12 cellular contexts compared by ENCODE assay signal in the genomic region with DNA sequence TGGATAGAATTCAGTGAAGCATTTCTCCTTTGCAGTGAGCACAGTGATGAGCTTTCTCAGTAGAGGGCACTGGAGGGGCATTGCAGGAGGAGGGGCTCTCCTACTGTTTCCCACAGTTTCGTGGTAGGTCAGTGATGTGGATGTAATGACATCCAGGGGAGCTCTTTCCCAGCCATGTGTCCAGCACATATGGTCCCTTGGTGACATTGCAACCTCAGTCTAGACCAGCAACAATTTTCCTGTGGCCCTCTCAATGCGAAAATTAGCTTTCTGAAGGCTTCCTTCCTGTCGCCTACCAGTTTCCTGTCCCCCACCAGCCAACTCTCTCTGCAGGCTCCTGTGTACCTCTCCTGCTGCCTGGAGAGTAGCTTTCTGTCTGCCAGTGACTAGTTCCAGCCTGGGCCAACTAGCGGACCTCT. TPM values are rescaled to one million over a fixed set of nuclear protein-coding genes. Genes with fewer than 3 reads are reported as not detected.
A peak's percentile ranks its signal among the peaks of the same experiment; 100 is the strongest.
DNase-seq lines count a peak whose midpoint lies in the region; ATAC-seq and TF ChIP-seq lines count a peak whose summit lies in the region.
"Had no signal": no experiment of that assay in that cellular context is flagged by ENCODE, and none has a peak within 500 bp of the region (broad histone marks: within the 10 kb centered on the region; RNA-seq: fewer than 3 reads in every experiment).

No MANE protein-coding gene starts in this region.

- DNase-seq in BE2C (no peak), GM19238 (ENCODE audit: insufficient read length, low spot score) (peak; percentile 29), UCSD-AML1 (lab: John Stamatoyannopoulos, UW; ENCODE audit: unreplicated experiment) (peak; percentile 68), endothelial cell (ENCODE audit: low spot score) (peak; percentile 31), CD1c-positive myeloid dendritic cell (ENCODE audit: extremely low spot score) (no peak), erythroblast (lab: John Stamatoyannopoulos, UW) (no peak)
- DNase-seq: DMS79, foreskin fibroblast, RPMI8226 had no signal

- peaks cover 20% of the 10 kb centered on the region for H3K36me3 Mint-ChIP-seq in endothelial cell (ENCODE audit: low read depth, unreplicated experiment)

- H3K27me3 ChIP-seq in BE2C = no peaks in the 10 kb centered on the region

- H3K4me3 ChIP-seq in BE2C (ENCODE audit: low read depth, low read length) = no peak overlapping the region

- no peaks in the 10 kb centered on the region for H3K4me1 ChIP-seq in BE2C

- H3K4me1 Mint-ChIP-seq in endothelial cell (ENCODE audit: unreplicated experiment) = peaks cover 20% of the 10 kb centered on the region

- peaks cover 8% of the 10 kb centered on the region for H3K27me3 Mint-ChIP-seq in endothelial cell (ENCODE audit: unreplicated experiment)

- peak overlapping the region; percentile 91 for H3K27ac Mint-ChIP-seq in endothelial cell (ENCODE audit: unreplicated experiment)

- no peaks in the 10 kb centered on the region for H3K9me3 Mint-ChIP-seq in endothelial cell (ENCODE audit: unreplicated experiment)

- TF ChIP-seq CTCF in BE2C (IDR thresholded peaks at IDR 0.05; ENCODE audit: low read depth, low read length) (peak; percentile 37), endothelial cell (IDR thresholded peaks at IDR 0.05; ENCODE audit: unreplicated experiment) (no peak)

- TF ChIP-seq POLR2A in GM18505 (IDR thresholded peaks at IDR 0.05; ENCODE audit: borderline replicate concordance, extremely low read depth, insufficient read depth, insufficient read length) (no peak), erythroblast (IDR thresholded peaks at IDR 0.05; ENCODE audit: low read length) (no peak)

- H3K9me3 ChIP-seq in BE2C = no peaks in the 10 kb centered on the region

- H3K36me3 ChIP-seq in BE2C = no peaks in the 10 kb centered on the region

- ATAC-seq in GM18505 (IDR thresholded peaks at IDR 0.05; ENCODE audit: unreplicated experiment) = no peak
- ATAC-seq in HG03521 (IDR thresholded peaks at IDR 0.05; ENCODE audit: unreplicated experiment) = no peak

- H3K4me3 Mint-ChIP-seq in endothelial cell (ENCODE audit: unreplicated experiment) = peak overlapping the region; percentile 21

RNA-seq across cellular contexts. Expression of a gene that starts 6.9 kb away (rescaled TPM):
- polyA plus RNA-seq in BE2C (2012; ENCODE audit: insufficient read depth, insufficient read length, low read depth) = 25.8 TPM
- 28.4 TPM for total RNA-seq in endothelial cell (ENCODE audit: unreplicated experiment)

RNA-seq across cellular contexts. Expression of a gene that starts 35.4 kb away (rescaled TPM):
- not detected for polyA plus RNA-seq in BE2C (2012; ENCODE audit: insufficient read depth, insufficient read length, low read depth)
- not detected for total RNA-seq in endothelial cell (ENCODE audit: unreplicated experiment)
- total RNA-seq: myocyte had no signal

RNA-seq across cellular contexts. Expression of a gene that starts 46.6 kb away (rescaled TPM):
- polyA plus RNA-seq in BE2C (2012; ENCODE audit: insufficient read depth, insufficient read length, low read depth) = not detected
- not detected for total RNA-seq in endothelial cell (ENCODE audit: unreplicated experiment)
- total RNA-seq: myocyte had no signal

Comparison
In these comparisons a context has a peak if more than half of its experiments do, and no peak if none do; other contexts are left out.
1. DNase-seq: peak in GM19238 (single experiment), UCSD-AML1 (single experiment) and endothelial cell (single experiment); none in BE2C (single experiment), CD1c-positive myeloid dendritic cell (single experiment) and erythroblast (0 of 2).